20 cellular contexts compared by ENCODE assay signal in the genomic region with DNA sequence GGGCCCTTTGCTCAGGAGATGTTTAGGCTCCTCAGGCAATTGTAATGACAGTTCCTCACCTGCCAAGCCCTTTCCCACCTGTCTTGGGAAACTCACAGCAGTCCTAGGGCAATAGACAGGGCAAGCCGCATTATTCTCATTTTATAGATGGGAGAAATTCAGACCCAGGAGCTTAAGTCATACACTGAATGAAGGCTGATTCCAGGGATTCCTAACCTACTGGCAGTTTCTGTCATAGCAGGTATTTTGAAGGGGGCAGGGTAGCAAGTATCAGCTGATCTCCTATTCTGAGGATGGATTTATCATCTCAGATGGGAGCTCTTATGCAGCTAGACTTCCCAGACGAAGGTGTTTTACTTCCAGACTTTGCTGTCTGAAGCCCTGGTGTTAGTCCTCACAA.
DNase-seq lines count a peak whose midpoint lies in the region; ATAC-seq and TF ChIP-seq lines count a peak whose summit lies in the region.
"Had no signal": no experiment of that assay in that cellular context is flagged by ENCODE, and none has a peak within 500 bp of the region (broad histone marks: within the 10 kb centered on the region; RNA-seq: fewer than 3 reads in every experiment).

No MANE protein-coding gene starts in this region.

- H3K4me1 Mint-ChIP-seq in HFFc6 (ENCODE audit: low read depth): peaks cover 87% of the 10 kb centered on the region
- H3K4me1 Mint-ChIP-seq: activated naive CD8-positive, alpha-beta T cell treated with anti-CD3 and anti-CD28 coated beads, Interleukin-2, amount 50 U/mL, for 24 hours had no signal

- H3K4me1 ChIP-seq in osteoblast (ENCODE audit: insufficient read depth, low read length) (peaks cover 60% of the 10 kb centered on the region), testis (peaks cover 24% of the 10 kb centered on the region)

- peaks cover 16% of the 10 kb centered on the region for H3K36me3 ChIP-seq in osteoblast (ENCODE audit: insufficient read depth, low read length)
- H3K36me3 ChIP-seq in testis (ENCODE audit: low read depth, missing control alignments): no peaks in the 10 kb centered on the region
- H3K36me3 ChIP-seq: breast epithelium had no signal

- H4K20me1 ChIP-seq in osteoblast (ENCODE audit: insufficient read depth, low read length): peaks cover 84% of the 10 kb centered on the region

- H3K27ac Mint-ChIP-seq in HFFc6: 0 out of 2 replicates have a peak overlapping the region, but pooled peaks have one; percentile 2
- H3K27ac Mint-ChIP-seq: activated naive CD8-positive, alpha-beta T cell treated with anti-CD3 and anti-CD28 coated beads, Interleukin-2, amount 50 U/mL, for 24 hours; CD8-positive, alpha-beta T cell had no signal

- H3K9me3 ChIP-seq in osteoblast (ENCODE audit: low read depth, low read length): no peaks in the 10 kb centered on the region
- H3K9me3 ChIP-seq in testis: no peaks in the 10 kb centered on the region
- H3K9me3 ChIP-seq: breast epithelium, spleen had no signal

- WGBS in testis, 2 donors: 89 to 92% methylated on average over 2 of the region's 2 CpGs

- H3K36me3 Mint-ChIP-seq in HFFc6 (ENCODE audit: low read depth): peaks cover 11% of the 10 kb centered on the region

- no peak overlapping the region for H3K4me2 ChIP-seq in osteoblast (ENCODE audit: insufficient read depth, low read length)

- no peaks in the 10 kb centered on the region for H3K9me3 Mint-ChIP-seq in HFFc6
- H3K9me3 Mint-ChIP-seq: activated naive CD8-positive, alpha-beta T cell treated with anti-CD3 and anti-CD28 coated beads, Interleukin-2, amount 50 U/mL, for 24 hours; CD8-positive, alpha-beta T cell had no signal

- peak overlapping the region; percentile 85; the same call in 1 of the 2 replicates for H3K27ac ChIP-seq in C4-2B
- peak overlapping the region; percentile 49 for H3K27ac ChIP-seq in osteoblast (ENCODE audit: low read depth, low read length)
- H3K27ac ChIP-seq in testis: no peak overlapping the region
- H3K27ac ChIP-seq: breast epithelium, spleen had no signal

- intact Hi-C loops in testis (cut with DNase I; ENCODE audit: low total_unique reads): no loop called here

- ATAC-seq in GM21529 (IDR thresholded peaks at IDR 0.05; ENCODE audit: unreplicated experiment): no peak
- ATAC-seq: activated naive CD8-positive, alpha-beta T cell treated with anti-CD3 and anti-CD28 coated beads, Interleukin-2, amount 50 U/mL, for 24 hours; CD8-positive, alpha-beta T cell had no signal

- H3K4me3 ChIP-seq in choroid plexus epithelial cell (ENCODE audit: low read depth, low read length) (no peak overlapping the region), osteoblast (ENCODE audit: insufficient read depth, low read length) (no peak overlapping the region), testis (no peak overlapping the region)
- H3K4me3 ChIP-seq: breast epithelium, GM23248, spleen had no signal

- no peak for TF ChIP-seq POLR2A in testis (IDR thresholded peaks at IDR 0.05)

- H3K27me3 Mint-ChIP-seq in HFFc6 (ENCODE audit: insufficient read depth): no peaks in the 10 kb centered on the region
- H3K27me3 Mint-ChIP-seq: activated naive CD8-positive, alpha-beta T cell treated with anti-CD3 and anti-CD28 coated beads, Interleukin-2, amount 50 U/mL, for 24 hours had no signal

- TF ChIP-seq CTCF in C4-2B (conservative IDR thresholded peaks at IDR 0.05): no peak
- peak; percentile 26 for TF ChIP-seq CTCF in HFFc6 (IDR thresholded peaks at IDR 0.05)
- TF ChIP-seq CTCF in choroid plexus epithelial cell (conservative IDR thresholded peaks at IDR 0.05; ENCODE audit: low read depth, low read length): peak; percentile 27
- no peak for TF ChIP-seq CTCF in osteoblast (IDR thresholded peaks at IDR 0.05; ENCODE audit: extremely low read depth, low read depth, low read length)
- TF ChIP-seq CTCF in testis (IDR thresholded peaks at IDR 0.05): no peak

- DNase-seq in HFFc6 (no peak), choroid plexus epithelial cell (ENCODE audit: low read depth) (peak; percentile 42), osteoblast (ENCODE audit: insufficient read length, low spot score, missing footprints) (no peak), NCI-H1436 treated with DMSO at 0.1 percent for 48 hours (lab: John Stamatoyannopoulos, UW) (no peak), SW480 (ENCODE audit: low spot score) (no peak), testis (no peak)
- DNase-seq: activated CD4-positive, alpha-beta T cell treated with anti-CD3 and anti-CD28 coated beads for 48 hours; activated naive CD8-positive, alpha-beta T cell treated with anti-CD3 and anti-CD28 coated beads, Interleukin-2, amount 50 U/mL, for 24 hours; CD8-positive, alpha-beta T cell; dermis blood vessel endothelial cell; GM23248; midbrain; NCI-H146; NCI-H345; RPMI8226; spleen; substantia nigra had no signal

- H3K27me3 ChIP-seq in osteoblast (ENCODE audit: insufficient read depth, low read length) (no peaks in the 10 kb centered on the region), testis (no peaks in the 10 kb centered on the region)
- H3K27me3 ChIP-seq: breast epithelium, spleen had no signal

- H3K79me2 ChIP-seq in osteoblast (ENCODE audit: insufficient read depth, low read length): peaks cover 99% of the 10 kb centered on the region

- H3K4me3 Mint-ChIP-seq in HFFc6: no peak overlapping the region
- H3K4me3 Mint-ChIP-seq: activated naive CD8-positive, alpha-beta T cell treated with anti-CD3 and anti-CD28 coated beads, Interleukin-2, amount 50 U/mL, for 24 hours; CD8-positive, alpha-beta T cell had no signal

- no peak overlapping the region for H2AFZ ChIP-seq in osteoblast (ENCODE audit: low read length)
- H2AFZ ChIP-seq: GM23248 had no signal

Comparison
In these comparisons a context has a peak if more than half of its experiments do, and no peak if none do; other contexts are left out.
1. H3K27ac ChIP-seq: peak in C4-2B (single experiment) and osteoblast (single experiment); none in testis (0 of 2).
2. CTCF ChIP-seq: peak in HFFc6 (single experiment) and choroid plexus epithelial cell (single experiment); none in C4-2B (single experiment), osteoblast (single experiment) and testis (0 of 3).